Comparison of ENCODE assay signal across 27 cellular contexts in the genomic region with DNA sequence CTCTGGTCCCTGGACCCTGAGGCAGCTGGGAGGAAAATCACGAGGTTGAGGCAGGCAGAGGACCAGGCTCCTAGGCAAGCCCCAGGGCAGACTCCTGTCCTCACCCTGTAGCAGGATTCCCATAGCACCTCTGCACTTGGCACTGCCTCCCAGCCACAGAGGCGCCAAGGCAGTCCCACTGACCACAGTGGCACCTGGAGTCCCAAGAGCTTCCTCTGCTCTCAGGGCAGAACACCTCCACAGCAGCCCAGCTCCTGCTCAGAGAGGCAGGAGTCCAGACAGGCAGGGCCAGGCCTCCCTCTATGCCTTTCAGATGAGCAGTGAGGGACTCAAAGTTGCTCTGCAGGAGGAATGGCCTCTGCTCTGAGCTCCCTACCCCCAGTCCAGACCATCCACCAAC. TPM values are rescaled to one million over a fixed set of nuclear protein-coding genes. Genes with fewer than 3 reads are reported as not detected.
"Had no signal": no experiment of that assay in that cellular context is flagged by ENCODE, and none has a peak within 500 bp of the region (broad histone marks: within the 10 kb centered on the region; RNA-seq: fewer than 3 reads in every experiment).

No MANE protein-coding gene starts in this region.

- H3K36me3 ChIP-seq: right lobe of liver, tibial artery had no signal

- H3K4me3 ChIP-seq: right lobe of liver, skin epidermis, tibial artery had no signal

- H3K27ac ChIP-seq: right lobe of liver, skin epidermis, tibial artery had no signal

- FAIRE-seq: frontal cortex, keratinocyte had no signal

- H3K4me1 ChIP-seq: right lobe of liver, tibial artery had no signal

- H3K36me3 Mint-ChIP-seq: activated naive CD4-positive, alpha-beta T cell treated with anti-CD3 and anti-CD28 coated beads, Interleukin-2, amount 50 U/mL, for 24 hours; stimulated activated memory B cell treated with anti-CD40 and anti-IgM and Interleukin-4, amounts not matched to agents 10 μg/mL and 1 μg/mL and 100 μg/mL, for 72 hours; WTC11 had no signal

- H3K9me3 ChIP-seq: right lobe of liver, tibial artery had no signal

- H3K4me1 Mint-ChIP-seq: activated CD4-positive, alpha-beta memory T cell treated with anti-CD3 and anti-CD28 coated beads, Interleukin-2, amount 10 ng/mL, durations not matched to agents 7 days and 5 days; activated CD4-positive, alpha-beta T cell treated with anti-CD3 and anti-CD28 coated beads, Interleukin-2, amount 10 ng/mL, durations not matched to agents 7 days and 5 days; activated naive CD4-positive, alpha-beta T cell treated with anti-CD3 and anti-CD28 coated beads, Interleukin-2, amount 50 U/mL, for 24 hours; activated naive CD8-positive, alpha-beta T cell treated with anti-CD3 and anti-CD28 coated beads, Interleukin-2, amount 50 U/mL, for 24 hours; activated T-helper 17 cell treated with anti-CD3 and anti-CD28 coated beads, Interleukin-2, amount 50 U/mL, for 72 hours; stimulated activated memory B cell treated with anti-CD40 and anti-IgM and Interleukin-4, amounts not matched to agents 10 μg/mL and 1 μg/mL and 100 μg/mL, for 72 hours; stimulated activated naive CD8-positive, alpha-beta T cell treated with anti-CD3 and anti-CD28 coated beads, Interleukin-15, amount 100 ng/mL, for 72 hours had no signal

- H3K27ac Mint-ChIP-seq: activated CD4-positive, alpha-beta memory T cell treated with anti-CD3 and anti-CD28 coated beads, Interleukin-2, amount 10 ng/mL, durations not matched to agents 7 days and 5 days; activated CD4-positive, alpha-beta T cell treated with anti-CD3 and anti-CD28 coated beads, Interleukin-2, amount 10 ng/mL, durations not matched to agents 7 days and 5 days; activated naive CD4-positive, alpha-beta T cell treated with anti-CD3 and anti-CD28 coated beads, Interleukin-2, amount 50 U/mL, for 24 hours; activated naive CD8-positive, alpha-beta T cell treated with anti-CD3 and anti-CD28 coated beads, Interleukin-2, amount 50 U/mL, for 24 hours; activated T-cell treated with anti-CD3 and anti-CD28 coated beads, Interleukin-2, amount 50 U/mL, for 24 hours; activated T-helper 17 cell treated with anti-CD3 and anti-CD28 coated beads, Interleukin-2, amount 50 U/mL, for 72 hours; progenitor cell of endocrine pancreas; stimulated activated memory B cell treated with anti-CD40 and anti-IgM and Interleukin-4, amounts not matched to agents 10 μg/mL and 1 μg/mL and 100 μg/mL, for 72 hours; stimulated activated naive CD8-positive, alpha-beta T cell treated with anti-CD3 and anti-CD28 coated beads, Interleukin-15, amount 100 ng/mL, for 72 hours; WTC11 had no signal

- H3K9me3 Mint-ChIP-seq: activated CD4-positive, alpha-beta memory T cell treated with anti-CD3 and anti-CD28 coated beads, Interleukin-2, amount 10 ng/mL, durations not matched to agents 7 days and 5 days; activated CD4-positive, alpha-beta T cell treated with anti-CD3 and anti-CD28 coated beads, Interleukin-2, amount 10 ng/mL, durations not matched to agents 7 days and 5 days; activated naive CD4-positive, alpha-beta T cell treated with anti-CD3 and anti-CD28 coated beads, Interleukin-2, amount 50 U/mL, for 24 hours; activated naive CD8-positive, alpha-beta T cell treated with anti-CD3 and anti-CD28 coated beads, Interleukin-2, amount 50 U/mL, for 24 hours; activated T-cell treated with anti-CD3 and anti-CD28 coated beads, Interleukin-2, amount 50 U/mL, for 24 hours; activated T-helper 17 cell treated with anti-CD3 and anti-CD28 coated beads, Interleukin-2, amount 50 U/mL, for 72 hours; neural crest cell; stimulated activated memory B cell treated with anti-CD40 and anti-IgM and Interleukin-4, amounts not matched to agents 10 μg/mL and 1 μg/mL and 100 μg/mL, for 72 hours; stimulated activated naive CD8-positive, alpha-beta T cell treated with anti-CD3 and anti-CD28 coated beads, Interleukin-15, amount 100 ng/mL, for 72 hours; WTC11 had no signal

- DNase-seq: activated CD4-positive, alpha-beta memory T cell treated with anti-CD3 and anti-CD28 coated beads, Interleukin-2, amount 10 ng/mL, durations not matched to agents 7 days and 5 days; activated CD4-positive, alpha-beta T cell treated with anti-CD3 and anti-CD28 coated beads for 1 hour; activated CD4-positive, alpha-beta T cell treated with anti-CD3 and anti-CD28 coated beads, Interleukin-2, amount 10 ng/mL, durations not matched to agents 7 days and 5 days; activated CD8-positive, alpha-beta memory T cell treated with anti-CD3 and anti-CD28 coated beads, Interleukin-2, amount 50 U/mL, for 48 hours; activated naive CD8-positive, alpha-beta T cell treated with anti-CD3 and anti-CD28 coated beads, Interleukin-2, amount 50 U/mL, for 24 hours; activated T-cell treated with anti-CD3 and anti-CD28 coated beads, Interleukin-2, amount 50 U/mL, for 24 hours; cerebellar nuclear complex; effector CD8-positive, alpha-beta T cell; left cardiac atrium; left ventricle myocardium superior; right lobe of liver; stimulated activated CD4-positive, alpha-beta T cell treated with anti-CD3 and anti-CD28 coated beads, Interleukin-4, amount 100 ng/mL, for 24 hours; stimulated activated naive CD8-positive, alpha-beta T cell treated with anti-CD3 and anti-CD28 coated beads, Interleukin-15, amount 100 ng/mL, for 72 hours; T-helper 2 cell had no signal

- H3K27me3 ChIP-seq: right lobe of liver had no signal

- H3K4me3 Mint-ChIP-seq: activated CD4-positive, alpha-beta memory T cell treated with anti-CD3 and anti-CD28 coated beads, Interleukin-2, amount 10 ng/mL, durations not matched to agents 7 days and 5 days; activated CD4-positive, alpha-beta T cell treated with anti-CD3 and anti-CD28 coated beads, Interleukin-2, amount 10 ng/mL, durations not matched to agents 7 days and 5 days; activated naive CD4-positive, alpha-beta T cell treated with anti-CD3 and anti-CD28 coated beads, Interleukin-2, amount 50 U/mL, for 24 hours; activated naive CD8-positive, alpha-beta T cell treated with anti-CD3 and anti-CD28 coated beads, Interleukin-2, amount 50 U/mL, for 24 hours; activated T-cell treated with anti-CD3 and anti-CD28 coated beads, Interleukin-2, amount 50 U/mL, for 24 hours; activated T-helper 17 cell treated with anti-CD3 and anti-CD28 coated beads, Interleukin-2, amount 50 U/mL, for 72 hours; neural crest cell; stimulated activated memory B cell treated with anti-CD40 and anti-IgM and Interleukin-4, amounts not matched to agents 10 μg/mL and 1 μg/mL and 100 μg/mL, for 72 hours; stimulated activated naive CD8-positive, alpha-beta T cell treated with anti-CD3 and anti-CD28 coated beads, Interleukin-15, amount 100 ng/mL, for 72 hours; WTC11 had no signal

RNA-seq across cellular contexts. Expression of a gene that starts 37.7 kb away (rescaled TPM):
- total RNA-seq: activated CD4-positive, alpha-beta memory T cell treated with anti-CD3 and anti-CD28 coated beads, Interleukin-2, amount 10 ng/mL, durations not matched to agents 7 days and 5 days; activated CD4-positive, alpha-beta T cell treated with anti-CD3 and anti-CD28 coated beads, Interleukin-2, amount 10 ng/mL, durations not matched to agents 7 days and 5 days; lung microvascular endothelial cell; mesenteric fat pad; osteocyte had no signal
- polyA plus RNA-seq: keratinocyte had no signal
